In the genomic region with DNA sequence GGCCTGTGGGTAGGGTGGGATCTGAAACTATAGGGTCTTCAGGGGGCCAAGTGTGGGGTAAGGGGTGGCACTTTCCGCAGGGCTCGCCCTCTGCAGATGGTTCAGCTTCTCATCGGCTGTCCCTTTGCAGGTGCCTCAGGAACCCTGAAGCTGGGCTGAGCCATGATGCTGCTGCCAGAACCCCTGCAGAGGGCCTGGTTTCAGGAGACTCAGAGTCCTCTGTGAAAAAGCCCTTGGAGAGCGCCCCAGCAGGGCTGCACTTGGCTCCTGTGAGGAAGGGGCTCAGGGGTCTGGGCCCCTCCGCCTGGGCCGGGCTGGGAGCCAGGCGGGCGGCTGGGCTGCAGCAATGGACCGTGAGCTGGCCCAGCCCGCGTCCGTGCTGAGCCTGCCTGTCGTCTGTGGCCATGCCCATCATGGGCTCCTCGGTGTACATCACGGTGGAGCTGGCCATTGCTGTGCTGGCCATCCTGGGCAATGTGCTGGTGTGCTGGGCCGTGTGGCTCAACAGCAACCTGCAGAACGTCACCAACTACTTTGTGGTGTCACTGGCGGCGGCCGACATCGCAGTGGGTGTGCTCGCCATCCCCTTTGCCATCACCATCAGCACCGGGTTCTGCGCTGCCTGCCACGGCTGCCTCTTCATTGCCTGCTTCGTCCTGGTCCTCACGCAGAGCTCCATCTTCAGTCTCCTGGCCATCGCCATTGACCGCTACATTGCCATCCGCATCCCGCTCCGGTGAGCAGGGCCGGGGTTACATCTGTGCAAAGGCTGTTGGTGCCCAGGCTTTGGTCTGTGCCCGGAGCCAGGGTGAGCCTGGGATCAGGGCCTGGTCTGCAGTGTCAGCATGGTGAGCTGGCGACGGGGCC, we compare ENCODE assay signal across 8 cellular contexts. TPM values are rescaled to one million over a fixed set of nuclear protein-coding genes. Genes with fewer than 3 reads are reported as not detected.
DNase-seq lines count a peak whose midpoint lies in the region; ATAC-seq and TF ChIP-seq lines count a peak whose summit lies in the region.

No MANE protein-coding gene starts in this region.

- no peak for ATAC-seq in CD4-positive, alpha-beta T cell (ENCODE audit: poor library complexity)
- ATAC-seq in natural killer cell treated with Interleukin-12 subunit alpha and Interleukin-12 subunit beta and Interleukin-15 and Interleukin-18, amount 100 ng/mL, for 72 hours: no peak
- ATAC-seq in GM21447 (IDR thresholded peaks at IDR 0.05; ENCODE audit: unreplicated experiment): no peak

- no peaks in the 10 kb centered on the region for H3K9me3 ChIP-seq in CD4-positive, alpha-beta T cell (ENCODE audit: control insufficient read depth, low read length)

- H3K36me3 Mint-ChIP-seq in CD4-positive, alpha-beta T cell (ENCODE audit: low read depth): peaks cover 43% of the 10 kb centered on the region
- H3K36me3 Mint-ChIP-seq in IgD-negative memory B cell (no peaks in the 10 kb centered on the region), brain (no peaks in the 10 kb centered on the region), endothelial cell (ENCODE audit: low read depth, unreplicated experiment) (peaks cover 3% of the 10 kb centered on the region)
- H3K36me3 Mint-ChIP-seq in natural killer cell treated with Interleukin-12 subunit alpha and Interleukin-12 subunit beta and Interleukin-15 and Interleukin-18, amount 100 ng/mL, for 72 hours: no peaks in the 10 kb centered on the region

- POLR2A ChIA-PET in CD4-positive, alpha-beta T cell (lab: Charles Lee): no interaction called here

- peaks cover 96% of the 10 kb centered on the region for H3K4me1 Mint-ChIP-seq in CD4-positive, alpha-beta T cell (ENCODE audit: low read depth)
- H3K4me1 Mint-ChIP-seq in IgD-negative memory B cell: peaks cover 39 to 77% (median 57%) of the 10 kb centered on the region in 3 donors
- peaks cover 59% of the 10 kb centered on the region for H3K4me1 Mint-ChIP-seq in brain
- H3K4me1 Mint-ChIP-seq in natural killer cell treated with Interleukin-12 subunit alpha and Interleukin-12 subunit beta and Interleukin-15 and Interleukin-18, amount 100 ng/mL, for 72 hours (ENCODE audit: low read depth in 2 of 2): peaks cover 53 to 56% of the 10 kb centered on the region in 2 donors
- peaks cover 18% of the 10 kb centered on the region for H3K4me1 Mint-ChIP-seq in endothelial cell (ENCODE audit: unreplicated experiment)

- no peak overlapping the region for H3K4me3 Mint-ChIP-seq in CD4-positive, alpha-beta T cell
- H3K4me3 Mint-ChIP-seq in IgD-negative memory B cell (peak overlapping the region in 2 of 4 donors; percentile 84 to 95), brain (no peak overlapping the region), endothelial cell (ENCODE audit: unreplicated experiment) (no peak overlapping the region)
- H3K4me3 Mint-ChIP-seq in natural killer cell treated with Interleukin-12 subunit alpha and Interleukin-12 subunit beta and Interleukin-15 and Interleukin-18, amount 100 ng/mL, for 72 hours: peak overlapping the region; percentile 39

- peak overlapping the region; percentile 92 for H3K27ac Mint-ChIP-seq in CD4-positive, alpha-beta T cell
- peak overlapping the region; percentile 96 to 99 (median 99) for H3K27ac Mint-ChIP-seq in IgD-negative memory B cell
- peak overlapping the region in 3 of 5 experiments; percentile 68 to 91 (median 88) for H3K27ac Mint-ChIP-seq in brain
- H3K27ac Mint-ChIP-seq in natural killer cell treated with Interleukin-12 subunit alpha and Interleukin-12 subunit beta and Interleukin-15 and Interleukin-18, amount 100 ng/mL, for 72 hours: peak overlapping the region; percentile 100
- no peak overlapping the region for H3K27ac Mint-ChIP-seq in endothelial cell (ENCODE audit: unreplicated experiment)

- intact Hi-C loops in CD4-positive, alpha-beta T cell (cut with DNase I, micrococcal nuclease): loop anchor here in 1 of 2 experiments (10.0 kb wide), 1 partner anchor 518 kb away; no protein-coding TSS in a partner anchor

- no peaks in the 10 kb centered on the region for H3K9me3 Mint-ChIP-seq in CD4-positive, alpha-beta T cell
- H3K9me3 Mint-ChIP-seq in IgD-negative memory B cell: no peaks in the 10 kb centered on the region
- H3K9me3 Mint-ChIP-seq in brain: no peaks in the 10 kb centered on the region
- no peaks in the 10 kb centered on the region for H3K9me3 Mint-ChIP-seq in natural killer cell treated with Interleukin-12 subunit alpha and Interleukin-12 subunit beta and Interleukin-15 and Interleukin-18, amount 100 ng/mL, for 72 hours
- H3K9me3 Mint-ChIP-seq in endothelial cell (ENCODE audit: unreplicated experiment): no peaks in the 10 kb centered on the region

- no peak for TF ChIP-seq CTCF in CD4-positive, alpha-beta T cell (IDR thresholded peaks at IDR 0.05)
- TF ChIP-seq CTCF in brain (conservative IDR thresholded peaks at IDR 0.05) (no peak), endothelial cell (IDR thresholded peaks at IDR 0.05; ENCODE audit: unreplicated experiment) (no peak)

- peak overlapping the region; percentile 98 for H3K27ac ChIP-seq in CD4-positive, alpha-beta T cell (ENCODE audit: low read depth, low read length)

- no peaks in the 10 kb centered on the region for H3K27me3 ChIP-seq in CD4-positive, alpha-beta T cell (ENCODE audit: control insufficient read depth, insufficient read depth, low read length)

- CTCF ChIA-PET in CD4-positive, alpha-beta T cell (lab: Charles Lee): interaction anchor here (1.8 kb wide), 1 partner anchor 9 kb away, joined by 4 read pairs; no protein-coding TSS in a partner anchor

- H3K27me3 Mint-ChIP-seq in CD4-positive, alpha-beta T cell: no peaks in the 10 kb centered on the region
- H3K27me3 Mint-ChIP-seq in IgD-negative memory B cell (no peaks in the 10 kb centered on the region), brain (peaks cover 6% of the 10 kb centered on the region), endothelial cell (ENCODE audit: unreplicated experiment) (peaks cover 11% of the 10 kb centered on the region)
- H3K27me3 Mint-ChIP-seq in natural killer cell treated with Interleukin-12 subunit alpha and Interleukin-12 subunit beta and Interleukin-15 and Interleukin-18, amount 100 ng/mL, for 72 hours: no peaks in the 10 kb centered on the region

- DNase-seq in CD4-positive, alpha-beta T cell: no peak
- no peak for DNase-seq in natural killer cell treated with Interleukin-12 subunit alpha and Interleukin-12 subunit beta and Interleukin-15 and Interleukin-18, amount 100 ng/mL, for 72 hours (ENCODE audit: low spot score)
- DNase-seq in NCI-H524 (lab: John Stamatoyannopoulos, UW): no peak
- no peak for DNase-seq in endothelial cell (ENCODE audit: low spot score)
- DNase-seq in dedifferentiated amniotic fluid mesenchymal stem cell (ENCODE audit: extremely low spot score): no peak

RNA-seq across cellular contexts. Expression of gene ADORA2A, which starts 5.8 kb away (rescaled TPM):
- total RNA-seq in CD4-positive, alpha-beta T cell: 10 to 100 TPM; 15.5 to 16.4 TPM
- 26.6 TPM for polyA plus RNA-seq in IgD-negative memory B cell
- 8.0 TPM for polyA plus RNA-seq in brain (ENCODE audit: insufficient read depth, low read depth, low replicate concordance)
- total RNA-seq in natural killer cell treated with Interleukin-12 subunit alpha and Interleukin-12 subunit beta and Interleukin-15 and Interleukin-18, amount 100 ng/mL, for 72 hours: 10 to 100 TPM; 29.0 to 81.6 TPM
- 18.5 TPM for total RNA-seq in endothelial cell (ENCODE audit: unreplicated experiment)
